Comparison of ENCODE assay signal across 12 cellular contexts in the genomic region with DNA sequence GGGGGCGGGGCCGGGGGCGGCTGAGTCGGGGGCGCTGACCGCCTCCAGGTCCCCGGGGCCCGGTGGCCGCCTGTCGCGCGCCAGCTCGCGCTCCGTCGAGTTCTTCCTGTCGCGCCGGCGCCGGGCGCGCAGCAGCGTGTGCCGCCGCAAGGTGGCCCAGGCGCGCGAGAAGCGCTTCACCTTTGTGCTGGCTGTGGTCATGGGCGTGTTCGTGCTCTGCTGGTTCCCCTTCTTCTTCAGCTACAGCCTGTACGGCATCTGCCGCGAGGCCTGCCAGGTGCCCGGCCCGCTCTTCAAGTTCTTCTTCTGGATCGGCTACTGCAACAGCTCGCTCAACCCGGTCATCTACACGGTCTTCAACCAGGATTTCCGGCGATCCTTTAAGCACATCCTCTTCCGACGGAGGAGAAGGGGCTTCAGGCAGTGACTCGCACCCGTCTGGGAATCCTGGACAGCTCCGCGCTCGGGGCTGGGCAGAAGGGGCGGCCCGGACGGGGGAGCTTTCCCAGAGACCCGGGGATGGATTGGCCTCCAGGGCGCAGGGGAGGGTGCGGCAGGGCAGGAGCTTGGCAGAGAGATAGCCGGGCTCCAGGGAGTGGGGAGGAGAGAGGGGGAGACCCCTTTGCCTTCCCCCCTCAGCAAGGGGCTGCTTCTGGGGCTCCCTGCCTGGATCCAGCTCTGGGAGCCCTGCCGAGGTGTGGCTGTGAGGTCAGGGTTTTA. TPM values are rescaled to one million over a fixed set of nuclear protein-coding genes. Genes with fewer than 3 reads are reported as not detected.
DNase-seq lines count a peak whose midpoint lies in the region; ATAC-seq and TF ChIP-seq lines count a peak whose summit lies in the region.
"Had no signal": no experiment of that assay in that cellular context is flagged by ENCODE, and none has a peak within 500 bp of the region (broad histone marks: within the 10 kb centered on the region; RNA-seq: fewer than 3 reads in every experiment).

No MANE protein-coding gene starts in this region.

- H3K4me1 ChIP-seq in heart left ventricle = peaks cover 0 to 13% (median 0%) of the 10 kb centered on the region in 12 donors

- H3K27me3 Mint-ChIP-seq in activated naive CD8-positive, alpha-beta T cell treated with anti-CD3 and anti-CD28 coated beads, Interleukin-2, amount 10 ng/mL, durations not matched to agents 7 days and 5 days = peaks cover 23% of the 10 kb centered on the region
- H3K27me3 Mint-ChIP-seq in activated T-helper 1 cell treated with anti-CD3 and anti-CD28 coated beads, Interleukin-12 subunit alpha, Interleukin-12 subunit beta, Interleukin-2, Interleukin-4 antibody, amounts not matched to agents 30 ng/mL and 10 ng/mL and 1 ng/mL, durations not matched to agents 14 hours and 24 hours and 36 hours (ENCODE audit: insufficient read depth) = peaks cover 11% of the 10 kb centered on the region

- no peaks in the 10 kb centered on the region for H3K9me3 ChIP-seq in heart left ventricle
- H3K9me3 ChIP-seq: right atrium auricular region had no signal

- H3K4me1 Mint-ChIP-seq in activated naive CD8-positive, alpha-beta T cell treated with anti-CD3 and anti-CD28 coated beads, Interleukin-2, amount 10 ng/mL, durations not matched to agents 7 days and 5 days = peaks cover 4% of the 10 kb centered on the region
- H3K4me1 Mint-ChIP-seq in activated T-helper 1 cell treated with anti-CD3 and anti-CD28 coated beads, Interleukin-12 subunit alpha, Interleukin-12 subunit beta, Interleukin-2, Interleukin-4 antibody, amounts not matched to agents 30 ng/mL and 10 ng/mL and 1 ng/mL, durations not matched to agents 14 hours and 24 hours and 36 hours (ENCODE audit: low read depth) = no peaks in the 10 kb centered on the region

- intact Hi-C loops in left ventricle myocardium superior (cut with micrococcal nuclease) = no loop called here
- intact Hi-C loops in heart left ventricle (cut with DNase I) = loop anchor here in 4 of 10 donors (5.0 to 10.0 kb wide), 2 partner anchors 107 to 115 kb away; no protein-coding TSS in a partner anchor
- intact Hi-C loops in left colon (cut with DNase I, micrococcal nuclease) = no loop called here
- intact Hi-C loops in activated T-helper 1 cell treated with anti-CD3 and anti-CD28 coated beads, Interleukin-12 subunit alpha, Interleukin-12 subunit beta, Interleukin-2, Interleukin-4 antibody, amounts not matched to agents 30 ng/mL and 10 ng/mL and 1 ng/mL, durations not matched to agents 14 hours and 24 hours and 36 hours (cut with micrococcal nuclease) = no loop called here

- POLR2A ChIA-PET in activated naive CD8-positive, alpha-beta T cell treated with anti-CD3 and anti-CD28 coated beads, Interleukin-2, amount 10 ng/mL, durations not matched to agents 7 days and 5 days (lab: Charles Lee) = no interaction called here

- H3K27ac ChIP-seq in heart left ventricle = no peak overlapping the region
- H3K27ac ChIP-seq: HL-60, right atrium auricular region had no signal

- peak; percentile 29 for DNase-seq in left ventricle myocardium superior
- no peak for DNase-seq in heart left ventricle
- no peak for DNase-seq in activated naive CD8-positive, alpha-beta T cell treated with anti-CD3 and anti-CD28 coated beads, Interleukin-2, amount 10 ng/mL, durations not matched to agents 7 days and 5 days
- peak in 1 of 2 donors; percentile 27 for DNase-seq in left colon
- peak; percentile 73 for DNase-seq in ureter (ENCODE audit: low spot score)
- DNase-seq in stimulated activated naive CD4-positive, alpha-beta T cell treated with Interleukin-2 at 50 U/mL for 16 hours (lab: John Stamatoyannopoulos, UW) = no peak
- DNase-seq in NCI-H1436 (lab: John Stamatoyannopoulos, UW) = no peak
- DNase-seq in activated T-helper 1 cell treated with anti-CD3 and anti-CD28 coated beads, Interleukin-12 subunit alpha, Interleukin-12 subunit beta, Interleukin-2, Interleukin-4 antibody, amounts not matched to agents 30 ng/mL and 10 ng/mL and 1 ng/mL, durations not matched to agents 14 hours and 24 hours and 36 hours (ENCODE audit: low spot score) = no peak
- DNase-seq: substantia nigra had no signal

- H3K27ac Mint-ChIP-seq in activated naive CD8-positive, alpha-beta T cell treated with anti-CD3 and anti-CD28 coated beads, Interleukin-2, amount 10 ng/mL, durations not matched to agents 7 days and 5 days = peak overlapping the region; percentile 65
- H3K27ac Mint-ChIP-seq in activated T-helper 1 cell treated with anti-CD3 and anti-CD28 coated beads, Interleukin-12 subunit alpha, Interleukin-12 subunit beta, Interleukin-2, Interleukin-4 antibody, amounts not matched to agents 30 ng/mL and 10 ng/mL and 1 ng/mL, durations not matched to agents 14 hours and 24 hours and 36 hours = no peak overlapping the region

- H3K4me3 Mint-ChIP-seq in activated naive CD8-positive, alpha-beta T cell treated with anti-CD3 and anti-CD28 coated beads, Interleukin-2, amount 10 ng/mL, durations not matched to agents 7 days and 5 days = peak overlapping the region; percentile 49
- no peak overlapping the region for H3K4me3 Mint-ChIP-seq in activated T-helper 1 cell treated with anti-CD3 and anti-CD28 coated beads, Interleukin-12 subunit alpha, Interleukin-12 subunit beta, Interleukin-2, Interleukin-4 antibody, amounts not matched to agents 30 ng/mL and 10 ng/mL and 1 ng/mL, durations not matched to agents 14 hours and 24 hours and 36 hours

- no peak for ATAC-seq in left ventricle myocardium superior
- no peak for ATAC-seq in heart left ventricle
- ATAC-seq in activated naive CD8-positive, alpha-beta T cell treated with anti-CD3 and anti-CD28 coated beads, Interleukin-2, amount 10 ng/mL, durations not matched to agents 7 days and 5 days (ENCODE audit: low read depth) = no peak
- ATAC-seq in left colon = peak; percentile 68
- ATAC-seq: Panc1 had no signal

- peak in 5 of 12 donors; percentile 6 to 29 (median 14) for TF ChIP-seq CTCF in heart left ventricle (IDR thresholded peaks at IDR 0.05)

- peak overlapping the region in 2 of 12 donors; percentile 19 to 26 for H3K4me3 ChIP-seq in heart left ventricle

- no peaks in the 10 kb centered on the region for H3K36me3 ChIP-seq in heart left ventricle
- H3K36me3 ChIP-seq: right atrium auricular region had no signal

- peaks cover 14 to 63% (median 49%) of the 10 kb centered on the region in 9 donors for H3K27me3 ChIP-seq in heart left ventricle

- no peak for TF ChIP-seq POLR2A in heart left ventricle (IDR thresholded peaks at IDR 0.05)

- H3K9me3 Mint-ChIP-seq in activated naive CD8-positive, alpha-beta T cell treated with anti-CD3 and anti-CD28 coated beads, Interleukin-2, amount 10 ng/mL, durations not matched to agents 7 days and 5 days = no peaks in the 10 kb centered on the region
- H3K9me3 Mint-ChIP-seq in activated T-helper 1 cell treated with anti-CD3 and anti-CD28 coated beads, Interleukin-12 subunit alpha, Interleukin-12 subunit beta, Interleukin-2, Interleukin-4 antibody, amounts not matched to agents 30 ng/mL and 10 ng/mL and 1 ng/mL, durations not matched to agents 14 hours and 24 hours and 36 hours = no peaks in the 10 kb centered on the region

- WGBS in heart left ventricle, 4 donors = 11 to 36% (median 12%) methylated on average over 19 to 58 of the region's 58 CpGs

- peaks cover 2% of the 10 kb centered on the region for H3K36me3 Mint-ChIP-seq in activated naive CD8-positive, alpha-beta T cell treated with anti-CD3 and anti-CD28 coated beads, Interleukin-2, amount 10 ng/mL, durations not matched to agents 7 days and 5 days
- peaks cover 3% of the 10 kb centered on the region for H3K36me3 Mint-ChIP-seq in activated T-helper 1 cell treated with anti-CD3 and anti-CD28 coated beads, Interleukin-12 subunit alpha, Interleukin-12 subunit beta, Interleukin-2, Interleukin-4 antibody, amounts not matched to agents 30 ng/mL and 10 ng/mL and 1 ng/mL, durations not matched to agents 14 hours and 24 hours and 36 hours (ENCODE audit: low read depth)

RNA-seq across cellular contexts. Expression of a gene that starts 1.5 kb away (rescaled TPM):
- total RNA-seq in left ventricle myocardium superior (5.9 TPM), heart left ventricle (1 to 10 TPM; 3.4 to 7.7 (median 5.6) TPM), left colon (under 1 TPM; 0.84 to 0.92 TPM), ureter (18.4 TPM)
- 1 to 10 TPM; 3.9 to 4.2 TPM for polyA plus RNA-seq in heart left ventricle
- total RNA-seq in activated naive CD8-positive, alpha-beta T cell treated with anti-CD3 and anti-CD28 coated beads, Interleukin-2, amount 10 ng/mL, durations not matched to agents 7 days and 5 days = not detected
- total RNA-seq in activated T-helper 1 cell treated with anti-CD3 and anti-CD28 coated beads, Interleukin-12 subunit alpha, Interleukin-12 subunit beta, Interleukin-2, Interleukin-4 antibody, amounts not matched to agents 30 ng/mL and 10 ng/mL and 1 ng/mL, durations not matched to agents 14 hours and 24 hours and 36 hours = not detected in 2 replicates

Comparison
In these comparisons a context has a peak if more than half of its experiments do, and no peak if none do; other contexts are left out.
1. DNase-seq: peak in left ventricle myocardium superior (single experiment) and ureter (single experiment); none in heart left ventricle (0 of 5), activated naive CD8-positive, alpha-beta T cell treated with anti-CD3 and anti-CD28 coated beads, Interleukin-2, amount 10 ng/mL, durations not matched to agents 7 days and 5 days (single experiment), stimulated activated naive CD4-positive, alpha-beta T cell treated with Interleukin-2 at 50 U/mL for 16 hours (single experiment), NCI-H1436 (single experiment) and activated T-helper 1 cell treated with anti-CD3 and anti-CD28 coated beads, Interleukin-12 subunit alpha, Interleukin-12 subunit beta, Interleukin-2, Interleukin-4 antibody, amounts not matched to agents 30 ng/mL and 10 ng/mL and 1 ng/mL, durations not matched to agents 14 hours and 24 hours and 36 hours (single experiment).